9 cellular contexts compared by ENCODE assay signal in the genomic region with DNA sequence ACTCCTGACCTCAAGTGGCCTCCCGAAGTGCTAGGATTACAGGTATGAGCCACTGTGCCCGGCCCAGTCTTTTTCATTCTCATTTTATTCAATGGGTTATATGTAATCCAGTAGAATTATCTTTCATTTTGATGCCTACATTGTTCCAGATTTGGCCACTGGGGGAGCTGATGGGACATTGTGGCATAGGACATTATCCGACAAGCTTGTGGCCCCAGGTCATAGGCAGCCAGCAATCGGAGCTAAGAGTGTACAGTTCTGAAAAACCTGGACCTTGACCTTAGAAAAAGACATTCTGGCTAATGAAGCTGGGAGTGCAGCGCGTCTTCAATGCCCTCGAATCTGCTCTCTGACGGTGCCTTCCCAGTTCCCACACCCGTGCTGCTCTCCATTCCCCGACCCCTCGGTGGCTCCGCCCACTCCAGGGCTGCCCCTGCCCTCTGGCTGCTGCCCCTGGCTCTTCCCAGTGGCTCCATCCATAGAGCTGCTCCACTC.
DNase-seq lines count a peak whose midpoint lies in the region; ATAC-seq, FAIRE-seq and TF ChIP-seq lines count a peak whose summit lies in the region.
"Had no signal": no experiment of that assay in that cellular context is flagged by ENCODE, and none has a peak within 500 bp of the region (broad histone marks: within the 10 kb centered on the region; RNA-seq: fewer than 3 reads in every experiment).

No MANE protein-coding gene starts in this region.

- H3K27ac ChIP-seq in KMS-11 (no peak overlapping the region), VCaP (no peak overlapping the region), esophagus squamous epithelium (no peak overlapping the region), pancreas (no peak overlapping the region)

- H3K4me3 ChIP-seq in KMS-11 (IDR thresholded peaks at IDR 0.05; ENCODE audit: insufficient read depth, low read depth, low read length): no peak overlapping the region
- no peak overlapping the region for H3K4me3 ChIP-seq in esophagus squamous epithelium
- no peak overlapping the region for H3K4me3 ChIP-seq in pancreas

- H3K27me3 ChIP-seq in KMS-11 (ENCODE audit: insufficient read depth, low read depth) (no peaks in the 10 kb centered on the region), esophagus squamous epithelium (peaks cover 0 to 66% (median 0%) of the 10 kb centered on the region in 4 donors), pancreas (no peaks in the 10 kb centered on the region)

- H3K4me1 ChIP-seq in KMS-11 (ENCODE audit: low read depth, poor library complexity, severe bottlenecking) (no peaks in the 10 kb centered on the region), esophagus squamous epithelium (no peaks in the 10 kb centered on the region), pancreas (no peaks in the 10 kb centered on the region)

- no peaks in the 10 kb centered on the region for H3K36me3 ChIP-seq in KMS-11 (ENCODE audit: insufficient read depth)
- no peaks in the 10 kb centered on the region for H3K36me3 ChIP-seq in esophagus squamous epithelium
- no peaks in the 10 kb centered on the region for H3K36me3 ChIP-seq in pancreas

- no peak for DNase-seq in CD14-positive monocyte (ENCODE audit: low spot score)
- DNase-seq in GM19238 (ENCODE audit: insufficient read length, low spot score): peak; percentile 20
- DNase-seq in esophagus squamous epithelium (lab: John Stamatoyannopoulos, UW): no peak
- peak in 5 of 6 donors; percentile 28 to 66 (median 45) for DNase-seq in pancreas
- no peak for DNase-seq in GF-D8 (lab: John Stamatoyannopoulos, UW)

- no peak overlapping the region for H3K9ac ChIP-seq in KMS-11

- peak; percentile 57 for TF ChIP-seq CTCF in CD14-positive monocyte (IDR thresholded peaks at IDR 0.05)
- TF ChIP-seq CTCF in KMS-11 (conservative IDR thresholded peaks at IDR 0.05; ENCODE audit: low read depth, low read length): peak; percentile 47
- peak; percentile 99 for TF ChIP-seq CTCF in VCaP (conservative IDR thresholded peaks at IDR 0.05)
- TF ChIP-seq CTCF in esophagus squamous epithelium (IDR thresholded peaks at IDR 0.05): peak in 5 of 6 experiments; percentile 29 to 53 (median 43)
- TF ChIP-seq CTCF in pancreas (IDR thresholded peaks at IDR 0.05): peak; percentile 38 to 60 (median 56)

- intact Hi-C loops in CD14-positive monocyte (cut with micrococcal nuclease) (no loop called here), esophagus squamous epithelium (cut with DNase I) (no loop called here), pancreas (cut with DNase I) (no loop called here)

- H3K4me3 Mint-ChIP-seq in CD14-positive monocyte: no peak overlapping the region
- H3K4me3 Mint-ChIP-seq: T-helper 1 cell treated with Interleukin-12 subunit alpha and Interleukin-12 subunit beta and Interleukin-4 antibody, amounts not matched to agents 30 μg/mL and 1 μg/mL, for 36 hours had no signal

- H3K27me3 Mint-ChIP-seq in CD14-positive monocyte (ENCODE audit: low read depth in 3 of 3): peaks cover 4 to 12% (median 4%) of the 10 kb centered on the region in 3 donors

- no peaks in the 10 kb centered on the region for H3K9me3 ChIP-seq in esophagus squamous epithelium
- H3K9me3 ChIP-seq in pancreas: no peaks in the 10 kb centered on the region

- no peak overlapping the region for H2AFZ ChIP-seq in KMS-11 (ENCODE audit: low read depth)

- H3K4me2 ChIP-seq in KMS-11: no peak overlapping the region

- no peaks in the 10 kb centered on the region for H3K4me1 Mint-ChIP-seq in CD14-positive monocyte

- H4K20me1 ChIP-seq in KMS-11 (ENCODE audit: insufficient read depth): no peaks in the 10 kb centered on the region

- 19 to 38% methylated on average over 7 to 12 of the region's 12 CpGs for WGBS in esophagus squamous epithelium, 2 donors
- 16 to 18% methylated on average over 12 of the region's 12 CpGs for WGBS in pancreas, 2 donors

- no peak for FAIRE-seq in pancreas (lab: Jason Lieb, UNC)

- ATAC-seq in pancreas (peak; percentile 60 to 97 (median 90)), GM21390 (IDR thresholded peaks at IDR 0.05; ENCODE audit: unreplicated experiment) (no peak)

- H3K27ac Mint-ChIP-seq in CD14-positive monocyte: no peak overlapping the region
- H3K27ac Mint-ChIP-seq: T-helper 1 cell treated with Interleukin-12 subunit alpha and Interleukin-12 subunit beta and Interleukin-4 antibody, amounts not matched to agents 30 μg/mL and 1 μg/mL, for 36 hours had no signal

- TF ChIP-seq POLR2A in esophagus squamous epithelium (IDR thresholded peaks at IDR 0.05): no peak

- peaks cover 0 to 7% (median 2%) of the 10 kb centered on the region in 7 donors for H3K9me3 Mint-ChIP-seq in CD14-positive monocyte
- H3K9me3 Mint-ChIP-seq: T-helper 1 cell treated with Interleukin-12 subunit alpha and Interleukin-12 subunit beta and Interleukin-4 antibody, amounts not matched to agents 30 μg/mL and 1 μg/mL, for 36 hours had no signal

- no peaks in the 10 kb centered on the region for H3K79me2 ChIP-seq in KMS-11 (ENCODE audit: insufficient read depth, low read depth)

- H3K36me3 Mint-ChIP-seq in CD14-positive monocyte: no peaks in the 10 kb centered on the region

Comparison
In these comparisons a context has a peak if more than half of its experiments do, and no peak if none do; other contexts are left out.
1. DNase-seq: peak in GM19238 (single experiment) and pancreas (5 of 6); none in CD14-positive monocyte (single experiment), esophagus squamous epithelium (single experiment) and GF-D8 (single experiment).
2. CTCF ChIP-seq: peak in every context shown above with its lines; median percentile 99 in VCaP; 57 in CD14-positive monocyte; 56 in pancreas; 47 in KMS-11; 43 in esophagus squamous epithelium.